19 cellular contexts compared by ENCODE assay signal in genomic region chr1:10657080-10657847, GRCh38.
DNase-seq lines count a peak whose midpoint lies in the region; ATAC-seq and TF ChIP-seq lines count a peak whose summit lies in the region.
"Had no signal": no experiment of that assay in that cellular context is flagged by ENCODE, and none has a peak within 500 bp of the region (broad histone marks: within the 10 kb centered on the region; RNA-seq: fewer than 3 reads in every experiment).

No MANE protein-coding gene starts in this region.

- peaks cover 5% of the 10 kb centered on the region for H3K36me3 Mint-ChIP-seq in progenitor cell of endocrine pancreas (ENCODE audit: insufficient read depth)

- TF ChIP-seq EP300 in esophagus muscularis mucosa (IDR thresholded peaks at IDR 0.05) (no peak), sigmoid colon (IDR thresholded peaks at IDR 0.05) (peak in 1 of 4 donors; percentile 28)

- H3K4me3 Mint-ChIP-seq in progenitor cell of endocrine pancreas (ENCODE audit: low read depth): no peak overlapping the region
- H3K4me3 Mint-ChIP-seq: CD8-positive, alpha-beta memory T cell; GM23338 had no signal

- H3K4me1 ChIP-seq in cardiac muscle cell (ENCODE audit: low read depth) (peaks cover 2% of the 10 kb centered on the region), right cardiac atrium (ENCODE audit: control insufficient read depth, insufficient read depth, low read length) (no peaks in the 10 kb centered on the region), esophagus muscularis mucosa (peaks cover 4 to 84% (median 73%) of the 10 kb centered on the region in 4 donors), sigmoid colon (peaks cover 0 to 98% (median 81%) of the 10 kb centered on the region in 4 donors)
- H3K4me1 ChIP-seq: SJSA1 had no signal

- H3K27ac Mint-ChIP-seq in progenitor cell of endocrine pancreas: no peak overlapping the region
- H3K27ac Mint-ChIP-seq: GM23338 had no signal

- no peak for TF ChIP-seq POLR2A in esophagus muscularis mucosa (IDR thresholded peaks at IDR 0.05; ENCODE audit: low read depth)
- no peak for TF ChIP-seq POLR2A in sigmoid colon (IDR thresholded peaks at IDR 0.05)

- ATAC-seq in right cardiac atrium (no peak), GM19324 (IDR thresholded peaks at IDR 0.05; ENCODE audit: low FRiP score, unreplicated experiment) (no peak), GM18867 (IDR thresholded peaks at IDR 0.05; ENCODE audit: unreplicated experiment) (no peak)
- ATAC-seq: HCT116, HepG2 had no signal

- TF ChIP-seq CTCF in cardiac muscle cell (IDR thresholded peaks at IDR 0.05; ENCODE audit: low read depth, low read length): no peak
- no peak for TF ChIP-seq CTCF in esophagus muscularis mucosa (IDR thresholded peaks at IDR 0.05)
- TF ChIP-seq CTCF in sigmoid colon (IDR thresholded peaks at IDR 0.05): no peak
- TF ChIP-seq CTCF in progenitor cell of endocrine pancreas (IDR thresholded peaks at IDR 0.05; ENCODE audit: unreplicated experiment): no peak

- H3K36me3 ChIP-seq in cardiac muscle cell: peaks cover 49% of the 10 kb centered on the region
- peaks cover 14 to 84% (median 37%) of the 10 kb centered on the region in 4 donors for H3K36me3 ChIP-seq in esophagus muscularis mucosa
- peaks cover 5 to 36% (median 19%) of the 10 kb centered on the region in 4 donors for H3K36me3 ChIP-seq in sigmoid colon
- H3K36me3 ChIP-seq: BLaER1 treated with 17β-estradiol and CSF1 and Interleukin-3, amounts not matched to agents 10 nM and 100 nM; SJSA1 had no signal

- H3K9me3 Mint-ChIP-seq in progenitor cell of endocrine pancreas (ENCODE audit: low read depth): no peaks in the 10 kb centered on the region
- H3K9me3 Mint-ChIP-seq: CD8-positive, alpha-beta memory T cell; GM23338 had no signal

- WGBS in right cardiac atrium: 53% methylated on average over 29 of the region's 29 CpGs
- WGBS in esophagus muscularis mucosa: 57% methylated on average over 29 of the region's 29 CpGs
- 84 to 88% methylated on average over 29 of the region's 29 CpGs for WGBS in sigmoid colon, 2 donors

- no peaks in the 10 kb centered on the region for H3K4me1 Mint-ChIP-seq in progenitor cell of endocrine pancreas (ENCODE audit: low read depth)
- H3K4me1 Mint-ChIP-seq: CD8-positive, alpha-beta memory T cell; GM23338 had no signal

- no peaks in the 10 kb centered on the region for H3K27me3 Mint-ChIP-seq in progenitor cell of endocrine pancreas
- H3K27me3 Mint-ChIP-seq: CD8-positive, alpha-beta memory T cell had no signal

- H3K27me3 ChIP-seq in cardiac muscle cell: no peaks in the 10 kb centered on the region
- no peaks in the 10 kb centered on the region for H3K27me3 ChIP-seq in right cardiac atrium (ENCODE audit: control insufficient read depth, insufficient read depth)
- no peaks in the 10 kb centered on the region for H3K27me3 ChIP-seq in esophagus muscularis mucosa
- H3K27me3 ChIP-seq in sigmoid colon: no peaks in the 10 kb centered on the region
- H3K27me3 ChIP-seq: BLaER1 treated with 17β-estradiol and CSF1 and Interleukin-3, amounts not matched to agents 10 nM and 100 nM had no signal

- intact Hi-C loops in right cardiac atrium (cut with DNase I) (no loop called here), esophagus muscularis mucosa (cut with DNase I) (no loop called here), sigmoid colon (cut with DNase I) (no loop called here)

- H3K27ac ChIP-seq in cardiac muscle cell (peak overlapping the region; percentile 60), right cardiac atrium (ENCODE audit: low read length) (no peak overlapping the region), esophagus muscularis mucosa (replicated peaks in 1 of 4) (peak overlapping the region; percentile 81 to 87 (median 86)), sigmoid colon (peak overlapping the region; percentile 81 to 98 (median 94))
- H3K27ac ChIP-seq: BLaER1 treated with 17β-estradiol and CSF1 and Interleukin-3, amounts not matched to agents 10 nM and 100 nM; SJSA1 had no signal

- H3K9me3 ChIP-seq in cardiac muscle cell (ENCODE audit: low read depth) (no peaks in the 10 kb centered on the region), right cardiac atrium (ENCODE audit: control insufficient read depth, low read length) (no peaks in the 10 kb centered on the region), esophagus muscularis mucosa (no peaks in the 10 kb centered on the region), sigmoid colon (no peaks in the 10 kb centered on the region)
- H3K9me3 ChIP-seq: BLaER1 treated with 17β-estradiol and CSF1 and Interleukin-3, amounts not matched to agents 10 nM and 100 nM; SJSA1 had no signal

- DNase-seq in cardiac muscle cell (ENCODE audit: low read depth in 1 of 2, low spot score in 1 of 2) (no peak), right cardiac atrium (no peak), esophagus muscularis mucosa (ENCODE audit: extremely low spot score) (no peak), sigmoid colon (no peak), progenitor cell of endocrine pancreas (ENCODE audit: low spot score, unreplicated experiment) (no peak)
- DNase-seq: CD8-positive, alpha-beta memory T cell; GF-D8; KG1; NCI-H1694 treated with DMSO at 0.1 percent for 48 hours; NCI-H2107; NCI-H526; SW 1271 had no signal

- H3K4me3 ChIP-seq in cardiac muscle cell (no peak overlapping the region), right cardiac atrium (ENCODE audit: low read length) (no peak overlapping the region), esophagus muscularis mucosa (no peak overlapping the region), sigmoid colon (no peak overlapping the region)
- H3K4me3 ChIP-seq: BLaER1 treated with 17β-estradiol and CSF1 and Interleukin-3, amounts not matched to agents 10 nM and 100 nM; GM23338; SJSA1 had no signal
